9 cellular contexts compared by ENCODE assay signal in genomic region chr12:123808167-123808566, GRCh38. TPM values are rescaled to one million over a fixed set of nuclear protein-coding genes. Genes with fewer than 3 reads are reported as not detected.
DNase-seq lines count a peak whose midpoint lies in the region; ATAC-seq, FAIRE-seq and TF ChIP-seq lines count a peak whose summit lies in the region.
"Had no signal": no experiment of that assay in that cellular context is flagged by ENCODE, and none has a peak within 500 bp of the region (broad histone marks: within the 10 kb centered on the region; RNA-seq: fewer than 3 reads in every experiment).

No MANE protein-coding gene starts in this region.

- FAIRE-seq in D721Med (lab: Jason Lieb, UNC): no peak
- no peak for FAIRE-seq in GM12878 (lab: Jason Lieb, UNC)

- no peak overlapping the region for H3K27ac ChIP-seq in GM12878 (ENCODE audit: control insufficient read depth, insufficient read depth)
- no peak overlapping the region for H3K27ac ChIP-seq in right lobe of liver
- no peak overlapping the region for H3K27ac ChIP-seq in tibial nerve
- H3K27ac ChIP-seq in uterus: no peak overlapping the region

- WGBS in GM12878 (ENCODE audit: insufficient coverage, insufficient replicate concordance, low lambda C conversion rate, missing lambda C conversion rate): 39% methylated on average over 4 of the region's 4 CpGs
- 42% methylated on average over 2 of the region's 4 CpGs for WGBS in right lobe of liver (ENCODE audit: insufficient coverage, low coverage, low lambda C conversion rate, missing lambda C conversion rate)
- 61 to 62% methylated on average over 4 of the region's 4 CpGs for WGBS in tibial nerve, 2 donors

- no peaks in the 10 kb centered on the region for H3K36me3 ChIP-seq in GM12878 (ENCODE audit: control insufficient read depth in 2 of 2, insufficient read depth in 2 of 2, low read length in 1 of 2)
- H3K36me3 ChIP-seq in right lobe of liver: no peaks in the 10 kb centered on the region
- no peaks in the 10 kb centered on the region for H3K36me3 ChIP-seq in tibial nerve
- H3K36me3 ChIP-seq in uterus: no peaks in the 10 kb centered on the region

- TF ChIP-seq POLR2A in GM12878 (IDR thresholded peaks at IDR 0.05; ENCODE audit: low read depth, low read length): no peak
- TF ChIP-seq POLR2A in right lobe of liver (IDR thresholded peaks at IDR 0.05): no peak
- TF ChIP-seq POLR2A in tibial nerve (IDR thresholded peaks at IDR 0.05): no peak
- TF ChIP-seq POLR2A in uterus (IDR thresholded peaks at IDR 0.05): no peak

- BruUV-seq in GM12878 (replicated peaks; lab: Mats Ljungman, UMichigan): no TSS peak

- H3K4me3 ChIP-seq in GM12878 (no peak overlapping the region), right lobe of liver (no peak overlapping the region), tibial nerve (no peak overlapping the region), uterus (no peak overlapping the region)

- ATAC-seq in GM12878 (no peak), right lobe of liver (peak in 3 of 4 donors; percentile 40 to 48 (median 44))

- TF ChIP-seq EP300 in GM12878 (IDR thresholded peaks at IDR 0.05; ENCODE audit: borderline replicate concordance in 1 of 2, control insufficient read depth in 1 of 2, low read depth in 2 of 2, low read length in 2 of 2) (no peak), tibial nerve (IDR thresholded peaks at IDR 0.05) (no peak)

- no peak for TF ChIP-seq RAD21 in GM12878 (IDR thresholded peaks at IDR 0.05; ENCODE audit: insufficient read depth, low read depth, low read length)

- no peak overlapping the region for H2AFZ ChIP-seq in GM12878 (ENCODE audit: control insufficient read depth, low read depth, low read length)

- TF ChIP-seq CTCF in D721Med (IDR thresholded peaks at IDR 0.05; ENCODE audit: insufficient read depth, missing control alignments) (peak; percentile 32), GM12878 (IDR thresholded peaks at IDR 0.05 in 2 of 3, conservative IDR thresholded peaks at IDR 0.05 in 1 of 3; ENCODE audit: control insufficient read depth in 2 of 3, extremely low read depth in 1 of 3, insufficient read depth in 1 of 3, low read depth in 3 of 3, low read length in 3 of 3) (peak in 2 of 3 experiments; percentile 7 to 11; a peak in 1 of 6 replicates), right lobe of liver (IDR thresholded peaks at IDR 0.05) (peak; percentile 9 to 20 (median 16)), tibial nerve (IDR thresholded peaks at IDR 0.05) (no peak), uterus (IDR thresholded peaks at IDR 0.05) (no peak)

- SMC1A ChIA-PET in GM12878 (lab: Charles Lee; ENCODE audit: uncharacterized antibody, unreplicated experiment): no interaction called here

- H3K27me3 ChIP-seq in GM12878 (replicated peaks in 1 of 2; ENCODE audit: control insufficient read depth in 2 of 2, insufficient read depth in 2 of 2, low read length in 1 of 2): no peaks in the 10 kb centered on the region
- H3K27me3 ChIP-seq in right lobe of liver: no peaks in the 10 kb centered on the region
- no peaks in the 10 kb centered on the region for H3K27me3 ChIP-seq in tibial nerve
- H3K27me3 ChIP-seq in uterus: no peaks in the 10 kb centered on the region

- H3K9me3 ChIP-seq in GM12878 (replicated peaks; ENCODE audit: control insufficient read depth, insufficient read depth, low read length): no peaks in the 10 kb centered on the region
- no peaks in the 10 kb centered on the region for H3K9me3 ChIP-seq in right lobe of liver
- H3K9me3 ChIP-seq in tibial nerve: no peaks in the 10 kb centered on the region
- H3K9me3 ChIP-seq in uterus: no peaks in the 10 kb centered on the region

- H3K4me1 ChIP-seq in GM12878 (ENCODE audit: control insufficient read depth, insufficient read depth, low read length) (peaks cover 3% of the 10 kb centered on the region; the same call in 1 of the 2 replicates), right lobe of liver (no peaks in the 10 kb centered on the region), tibial nerve (no peaks in the 10 kb centered on the region), uterus (no peaks in the 10 kb centered on the region)

- H3K9ac ChIP-seq in GM12878 (ENCODE audit: control insufficient read depth, insufficient read depth, low read length): no peak overlapping the region

- POLR2A ChIA-PET in GM12878 (lab: Charles Lee): no interaction called here

- RAD21 ChIA-PET in GM12878 (lab: Charles Lee; ENCODE audit: unreplicated experiment): no interaction called here

- DNase-seq in D721Med (ENCODE audit: insufficient read length, low spot score) (no peak), HuH-7.5 (ENCODE audit: low spot score) (peak; percentile 51), GM12878 (ENCODE audit: low read depth, low spot score) (no peak), right lobe of liver (peak in 1 of 3 donors; percentile 28), DMS79 (lab: John Stamatoyannopoulos, UW) (no peak), occipital lobe (lab: John Stamatoyannopoulos, UW) (no peak), tibial nerve (ENCODE audit: low spot score in 2 of 2) (no peak), uterus (no peak)
- DNase-seq: NCI-H2081 had no signal

- no peaks in the 10 kb centered on the region for H4K20me1 ChIP-seq in GM12878 (ENCODE audit: control insufficient read depth, insufficient read depth)

- H3K4me2 ChIP-seq in GM12878 (ENCODE audit: control insufficient read depth, insufficient read depth): no peak overlapping the region

- in situ Hi-C loops in GM12878 (cut with MboI): no loop called here

- intact Hi-C loops in GM12878 (cut with micrococcal nuclease; ENCODE audit: unreplicated experiment): no loop called here
- intact Hi-C loops in right lobe of liver (cut with DNase I): no loop called here
- intact Hi-C loops in uterus (cut with DNase I; ENCODE audit: low total_unique reads): no loop called here

- no peaks in the 10 kb centered on the region for H3K79me2 ChIP-seq in GM12878 (ENCODE audit: control insufficient read depth, insufficient read depth, low read length)

- CTCF ChIA-PET in GM12878 (lab: Yijun Ruan, JAX): no interaction called here

TF ChIP-seq in GM12878, 131 proteins besides CTCF, POLR2A, EP300 and RAD21:
- no peak for TF ChIP-seq ZNF274 (IDR thresholded peaks at IDR 0.05; ENCODE audit: insufficient read depth, insufficient read length)
TF ChIP-seq in GM12878: peak in this region for 0.

RNA-seq across cellular contexts. Expression of gene DNAH10, which starts 46.1 kb away (rescaled TPM):
- total RNA-seq in GM12878 (2013; cell fraction: nucleolus; rRNA removed): 0.44 and 0.86 TPM in 2 replicates
- total RNA-seq in GM12878 (2014; rRNA removed) (0.05 and 0.06 TPM in 2 replicates), GM12878 (2014; rRNA removed; fragmentation: Illumina TruSeq; extraction: Trizol) (0.04 and 0.09 TPM in 2 replicates), GM12878 (2021) (0.18 and 0.53 TPM in 2 replicates), right lobe of liver (under 1 TPM in 5 of 6 experiments, not detected in 1; under 0.01 to 0.40 (median 0.16) TPM), occipital lobe (22.6 TPM), tibial nerve (1 to 10 TPM in 1 of 4 donors, not detected in 3; 3.1 TPM), uterus (1 to 10 TPM in 2 of 4 donors, under 1 TPM in 2; under 0.01 to 3.9 (median 1.1) TPM)
- polyA plus RNA-seq in GM12878 (2011; ENCODE audit: low read depth): not detected
- polyA plus RNA-seq in GM12878 (2011; rRNA removed) (0.01 and 0.06 TPM in 2 replicates), GM12878 (2014; fragmentation: Illumina TruSeq; extraction: Trizol) (0.03 and 0.06 TPM in 2 replicates), GM12878 (2014; fragmentation: Nextera tagmentation; extraction: Ambion mirVana) (under 1 TPM; 0.04 to 0.05 TPM), GM12878 (2014; rRNA removed) (0.05 and 0.10 TPM in 2 replicates), GM12878 (2016; fragmentation: Nextera tagmentation; extraction: Ambion mirVana) (under 1 TPM; 0.05 to 0.32 TPM)
- 0.03 TPM in 2 replicates for polyA plus RNA-seq in GM12878 (2011; cell fraction: cytosol; rRNA removed)
- 0.15 and 0.16 TPM in 2 replicates for polyA plus RNA-seq in GM12878 (2011; cell fraction: nucleus; rRNA removed)
- polyA plus RNA-seq in GM12878 (2012): 0.03 and 0.10 TPM in 2 replicates
- polyA minus RNA-seq in GM12878 (2011; rRNA and poly(A)+ RNA removed): 0.10 TPM in 1 of 2 replicates, not detected in the other
- not detected in 2 replicates for polyA minus RNA-seq in GM12878 (2011; cell fraction: cytosol; rRNA and poly(A)+ RNA removed)
- 0.12 and 0.19 TPM in 2 replicates for polyA minus RNA-seq in GM12878 (2011; cell fraction: nucleus; rRNA and poly(A)+ RNA removed)

Comparison
In these comparisons a context has a peak if more than half of its experiments do, and no peak if none do; other contexts are left out.
1. CTCF ChIP-seq: peak in D721Med (single experiment), GM12878 (2 of 3) and right lobe of liver (4 of 4); none in tibial nerve (0 of 5) and uterus (0 of 4).